ENCODE assay signal across 9 cellular contexts in genomic region chr6:160462116-160462515, GRCh38.
A peak's percentile ranks its signal among the peaks of the same experiment; 100 is the strongest.
DNase-seq lines count a peak whose midpoint lies in the region; ATAC-seq lines count a peak whose summit lies in the region.
"Had no signal": no experiment of that assay in that cellular context is flagged by ENCODE, and none has a peak within 500 bp of the region (broad histone marks: within the 10 kb centered on the region; RNA-seq: fewer than 3 reads in every experiment).

No MANE protein-coding gene starts in this region.

- peak overlapping the region; percentile 2 to 82 for H3K18ac ChIP-seq in mesenchymal stem cell (ENCODE audit: low read depth in 1 of 2, low read length in 2 of 2)

- no peaks in the 10 kb centered on the region for H3K27me3 ChIP-seq in mesenchymal stem cell (ENCODE audit: control insufficient read depth in 1 of 2, insufficient read depth in 1 of 2, low read length in 2 of 2)
- H3K27me3 ChIP-seq in right cardiac atrium (ENCODE audit: control insufficient read depth, insufficient read depth) = no peaks in the 10 kb centered on the region

- peak overlapping the region in 1 of 2 experiments; percentile 40 for H2BK12ac ChIP-seq in mesenchymal stem cell (ENCODE audit: low read length in 2 of 2)

- DNase-seq in MV-4-11 (lab: John Stamatoyannopoulos, UW) (peak; percentile 68), mesenchymal stem cell (no peak), left cardiac atrium (no peak), occipital lobe (lab: John Stamatoyannopoulos, UW) (no peak), right cardiac atrium (no peak)
- DNase-seq: retina had no signal

- H2AFZ ChIP-seq in mesenchymal stem cell (ENCODE audit: low read depth, low read length) = no peak overlapping the region

- no peaks in the 10 kb centered on the region for H3K36me3 ChIP-seq in mesenchymal stem cell (ENCODE audit: control insufficient read depth in 1 of 2, insufficient read depth in 2 of 2, low read depth in 1 of 2, low read length in 2 of 2)

- no peak overlapping the region for H2BK120ac ChIP-seq in mesenchymal stem cell (ENCODE audit: low read depth, low read length)

- H3K4me2 ChIP-seq in mesenchymal stem cell (ENCODE audit: low read length, poor library complexity, severe bottlenecking) = no peak overlapping the region

- peak overlapping the region; percentile 18 for H3K9ac ChIP-seq in mesenchymal stem cell (ENCODE audit: low read length)

- H3K4me3 ChIP-seq in mesenchymal stem cell (ENCODE audit: insufficient read depth in 1 of 2, low read depth in 1 of 2, low read length in 2 of 2) (no peak overlapping the region), right cardiac atrium (ENCODE audit: low read length) (no peak overlapping the region)
- H3K4me3 ChIP-seq: lung had no signal

- peaks cover 7% of the 10 kb centered on the region for H3K4me1 ChIP-seq in mesenchymal stem cell (ENCODE audit: control insufficient read depth, insufficient read depth, low read depth, low read length)
- no peaks in the 10 kb centered on the region for H3K4me1 ChIP-seq in right cardiac atrium (ENCODE audit: control insufficient read depth, insufficient read depth, low read length)

- no peaks in the 10 kb centered on the region for H3K79me1 ChIP-seq in mesenchymal stem cell (replicated peaks; ENCODE audit: low read length, poor library complexity, severe bottlenecking)

- H3K27ac ChIP-seq in mesenchymal stem cell (ENCODE audit: low read length, poor library complexity, severe bottlenecking) (peak overlapping the region; percentile 85), right cardiac atrium (ENCODE audit: low read length) (no peak overlapping the region)

- H2AK5ac ChIP-seq in mesenchymal stem cell (ENCODE audit: low read length, severe bottlenecking) = no peak overlapping the region

- peak overlapping the region in 1 of 2 experiments; percentile 13 for H3K14ac ChIP-seq in mesenchymal stem cell (ENCODE audit: low read length in 2 of 2)

- no peak overlapping the region for H3K4ac ChIP-seq in mesenchymal stem cell (ENCODE audit: low read depth in 1 of 2, low read length in 2 of 2)

- H4K91ac ChIP-seq in mesenchymal stem cell (ENCODE audit: low read length) = no peak overlapping the region

- no peak overlapping the region for H2BK5ac ChIP-seq in mesenchymal stem cell (ENCODE audit: low read depth, low read length, poor library complexity, severe bottlenecking)

- ATAC-seq in GM18868 (IDR thresholded peaks at IDR 0.05; ENCODE audit: unreplicated experiment) (peak; percentile 22), GM21786 (IDR thresholded peaks at IDR 0.05; ENCODE audit: unreplicated experiment) (peak; percentile 6), left cardiac atrium (no peak), right cardiac atrium (no peak)

- H3K23ac ChIP-seq in mesenchymal stem cell (ENCODE audit: low read length in 2 of 2) = no peak overlapping the region

- intact Hi-C loops in left cardiac atrium (cut with DNase I) (no loop called here), right cardiac atrium (cut with DNase I) (no loop called here)

- H2BK15ac ChIP-seq in mesenchymal stem cell (ENCODE audit: low read depth, poor library complexity, severe bottlenecking) = no peak overlapping the region

- no peak overlapping the region for H4K8ac ChIP-seq in mesenchymal stem cell (ENCODE audit: low read length)

- H3K9me3 ChIP-seq in mesenchymal stem cell (ENCODE audit: control insufficient read depth, low read length) (no peaks in the 10 kb centered on the region), right cardiac atrium (ENCODE audit: control insufficient read depth, low read length) (no peaks in the 10 kb centered on the region)

Comparison
In these comparisons a context has a peak if more than half of its experiments do, and no peak if none do; other contexts are left out.
1. ATAC-seq: peak in GM18868 (single experiment) and GM21786 (single experiment); none in left cardiac atrium (0 of 2) and right cardiac atrium (0 of 2).